ENCODE assay signal across 1 cellular context in the genomic region with DNA sequence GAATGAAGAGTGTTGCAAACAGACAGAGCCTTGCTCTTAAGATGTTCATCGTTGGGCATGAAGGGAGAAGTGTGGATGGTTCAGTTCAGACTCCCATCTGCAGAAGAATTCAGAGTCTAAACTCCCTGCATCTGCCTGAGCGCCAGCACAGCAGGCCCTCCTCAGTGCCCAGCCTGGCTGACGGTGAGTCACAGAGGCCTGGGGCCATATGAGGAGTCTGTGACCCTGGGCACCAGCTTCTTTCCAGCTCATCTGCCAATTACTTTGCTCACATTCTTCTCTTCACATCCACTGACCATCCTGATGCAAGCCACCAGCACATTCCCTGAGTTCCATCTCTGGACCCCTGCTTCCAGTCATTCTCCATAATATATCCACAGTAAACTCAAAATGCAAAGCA.
TF ChIP-seq lines count a peak whose summit lies in the region.

No MANE protein-coding gene starts in this region.

TF ChIP-seq in IMR-90, 13 proteins besides CTCF, POLR2A, EP300 and RAD21 (continued from another document):
- TF ChIP-seq BHLHE40 (IDR thresholded peaks at IDR 0.05; ENCODE audit: low read depth, low read length): no peak
- TF ChIP-seq ELK1 (IDR thresholded peaks at IDR 0.05; ENCODE audit: borderline replicate concordance, low read depth, low read length): no peak
- TF ChIP-seq RFX5 (IDR thresholded peaks at IDR 0.05; ENCODE audit: low read depth, low read length): no peak
- TF ChIP-seq CHD1 (IDR thresholded peaks at IDR 0.05; ENCODE audit: low read depth, low read length): no peak
- no peak for TF ChIP-seq RCOR1 (IDR thresholded peaks at IDR 0.05; ENCODE audit: insufficient replicate concordance, low read length)
- no peak for TF ChIP-seq MAZ (IDR thresholded peaks at IDR 0.05; ENCODE audit: borderline replicate concordance, low read depth, low read length)
- no peak for TF ChIP-seq SMC3 (IDR thresholded peaks at IDR 0.05; ENCODE audit: low read depth, low read length)
